ENCODE assay signal across 1 cellular context in genomic region chr7:106314875-106315274, GRCh38.
TF ChIP-seq lines count a peak whose summit lies in the region.

No MANE protein-coding gene starts in this region.

TF ChIP-seq in IMR-90, 13 proteins besides CTCF, POLR2A, EP300 and RAD21:
- TF ChIP-seq NFE2L2 (IDR thresholded peaks at IDR 0.05; ENCODE audit: low read depth, low read length): no peak
- TF ChIP-seq USF2 (IDR thresholded peaks at IDR 0.05; ENCODE audit: low read depth, low read length): no peak
- TF ChIP-seq SMC3 (IDR thresholded peaks at IDR 0.05; ENCODE audit: low read depth, low read length): no peak
- TF ChIP-seq ELK1 (IDR thresholded peaks at IDR 0.05; ENCODE audit: borderline replicate concordance, low read depth, low read length): no peak
- no peak for TF ChIP-seq RFX5 (IDR thresholded peaks at IDR 0.05; ENCODE audit: low read depth, low read length)
- TF ChIP-seq MAFK (IDR thresholded peaks at IDR 0.05; ENCODE audit: low read depth, low read length): no peak
- no peak for TF ChIP-seq CEBPB (IDR thresholded peaks at IDR 0.05; ENCODE audit: low read depth, low read length)
- TF ChIP-seq CHD1 (IDR thresholded peaks at IDR 0.05; ENCODE audit: low read depth, low read length): no peak
- TF ChIP-seq BHLHE40 (IDR thresholded peaks at IDR 0.05; ENCODE audit: low read depth, low read length): no peak
- no peak for TF ChIP-seq MAZ (IDR thresholded peaks at IDR 0.05; ENCODE audit: borderline replicate concordance, low read depth, low read length)
- TF ChIP-seq FOS (IDR thresholded peaks at IDR 0.05; ENCODE audit: low read depth, low read length): no peak
- TF ChIP-seq RCOR1 (IDR thresholded peaks at IDR 0.05; ENCODE audit: insufficient replicate concordance, low read length): no peak
- no peak for TF ChIP-seq MXI1 (IDR thresholded peaks at IDR 0.05; ENCODE audit: borderline replicate concordance, low read depth, low read length)
TF ChIP-seq in IMR-90: peak in this region for 0.
